Comparison of ENCODE assay signal across 9 cellular contexts in genomic region chrX:10011261-10011931, GRCh38. TPM values are rescaled to one million over a fixed set of nuclear protein-coding genes. Genes with fewer than 3 reads are reported as not detected.
DNase-seq lines count a peak whose midpoint lies in the region; ATAC-seq and TF ChIP-seq lines count a peak whose summit lies in the region.
"Had no signal": no experiment of that assay in that cellular context is flagged by ENCODE, and none has a peak within 500 bp of the region (broad histone marks: within the 10 kb centered on the region; RNA-seq: fewer than 3 reads in every experiment).

No MANE protein-coding gene starts in this region.

- no peak overlapping the region for H3K9ac ChIP-seq in iPS-15b (ENCODE audit: low read depth, low read length)

- no peaks in the 10 kb centered on the region for H3K27me3 ChIP-seq in AG04450 (ENCODE audit: control insufficient read depth, insufficient read depth, low read length)
- no peaks in the 10 kb centered on the region for H3K27me3 ChIP-seq in GM23338 (ENCODE audit: insufficient read depth)
- peaks cover 2% of the 10 kb centered on the region for H3K27me3 ChIP-seq in iPS-15b (ENCODE audit: control insufficient read depth, insufficient read depth, low read length)

- peaks cover 13% of the 10 kb centered on the region for H3K9me3 Mint-ChIP-seq in GM23338
- no peaks in the 10 kb centered on the region for H3K9me3 Mint-ChIP-seq in activated T-helper 1 cell treated with anti-CD3 and anti-CD28 coated beads, Interleukin-12 subunit alpha, Interleukin-12 subunit beta, Interleukin-2, Interleukin-4 antibody, amounts not matched to agents 30 ng/mL and 10 ng/mL and 1 ng/mL, durations not matched to agents 14 hours and 24 hours and 36 hours

- H3K4me1 Mint-ChIP-seq in GM23338 = peaks cover 36% of the 10 kb centered on the region
- H3K4me1 Mint-ChIP-seq in activated T-helper 1 cell treated with anti-CD3 and anti-CD28 coated beads, Interleukin-12 subunit alpha, Interleukin-12 subunit beta, Interleukin-2, Interleukin-4 antibody, amounts not matched to agents 30 ng/mL and 10 ng/mL and 1 ng/mL, durations not matched to agents 14 hours and 24 hours and 36 hours (ENCODE audit: low read depth) = peaks cover 40% of the 10 kb centered on the region

- H3K9me3 ChIP-seq in AG04450 (ENCODE audit: control insufficient read depth, insufficient read depth, low read length) (no peaks in the 10 kb centered on the region), iPS-15b (ENCODE audit: control insufficient read depth, insufficient read depth, low read length) (no peaks in the 10 kb centered on the region)

- peak; percentile 9; the same call in 2 of the 3 replicates for ATAC-seq in GM23338
- no peak for ATAC-seq in GM21447 (IDR thresholded peaks at IDR 0.05; ENCODE audit: unreplicated experiment)
- no peak for ATAC-seq in HG03439 (IDR thresholded peaks at IDR 0.05; ENCODE audit: unreplicated experiment)

- H2AFZ ChIP-seq in GM23338 = no peak overlapping the region

- H3K27ac ChIP-seq in AG04450 (ENCODE audit: low read depth, low read length) (peak overlapping the region; percentile 31), GM23338 (ENCODE audit: low read depth) (peak overlapping the region; percentile 92)

- no peak for DNase-seq in AG04450 (ENCODE audit: low read depth, low spot score)
- peak; percentile 50 for DNase-seq in GM23338 (ENCODE audit: low spot score)
- DNase-seq in activated T-helper 1 cell treated with anti-CD3 and anti-CD28 coated beads, Interleukin-12 subunit alpha, Interleukin-12 subunit beta, Interleukin-2, Interleukin-4 antibody, amounts not matched to agents 30 ng/mL and 10 ng/mL and 1 ng/mL, durations not matched to agents 14 hours and 24 hours and 36 hours (ENCODE audit: low spot score) = peak; percentile 19
- no peak for DNase-seq in NCI-H510A treated with DMSO at 0.1 percent for 48 hours (lab: John Stamatoyannopoulos, UW)
- DNase-seq in ACHN = no peak
- DNase-seq: NCI-H510A had no signal

- peaks cover 8% of the 10 kb centered on the region; the same call in 1 of the 3 replicates for H3K36me3 Mint-ChIP-seq in GM23338 (ENCODE audit: low read depth)
- peaks cover 3% of the 10 kb centered on the region for H3K36me3 Mint-ChIP-seq in activated T-helper 1 cell treated with anti-CD3 and anti-CD28 coated beads, Interleukin-12 subunit alpha, Interleukin-12 subunit beta, Interleukin-2, Interleukin-4 antibody, amounts not matched to agents 30 ng/mL and 10 ng/mL and 1 ng/mL, durations not matched to agents 14 hours and 24 hours and 36 hours (ENCODE audit: low read depth)

- peaks cover 2% of the 10 kb centered on the region for H3K79me2 ChIP-seq in GM23338 (replicated peaks; ENCODE audit: insufficient read depth)

- H3K27me3 Mint-ChIP-seq in GM23338 (ENCODE audit: insufficient read depth, low read depth, poor library complexity) = peaks cover 7% of the 10 kb centered on the region
- H3K27me3 Mint-ChIP-seq in activated T-helper 1 cell treated with anti-CD3 and anti-CD28 coated beads, Interleukin-12 subunit alpha, Interleukin-12 subunit beta, Interleukin-2, Interleukin-4 antibody, amounts not matched to agents 30 ng/mL and 10 ng/mL and 1 ng/mL, durations not matched to agents 14 hours and 24 hours and 36 hours (ENCODE audit: insufficient read depth) = peaks cover 3% of the 10 kb centered on the region

- CTCF ChIA-PET in AG04450 (lab: Charles Lee) = interaction anchor here (3.0 kb wide), 1 partner anchor 109 kb away, joined by 16 read pairs; no protein-coding TSS in a partner anchor

- peak overlapping the region; percentile 23 for H3K4me3 Mint-ChIP-seq in GM23338
- peak overlapping the region; percentile 67 for H3K4me3 Mint-ChIP-seq in activated T-helper 1 cell treated with anti-CD3 and anti-CD28 coated beads, Interleukin-12 subunit alpha, Interleukin-12 subunit beta, Interleukin-2, Interleukin-4 antibody, amounts not matched to agents 30 ng/mL and 10 ng/mL and 1 ng/mL, durations not matched to agents 14 hours and 24 hours and 36 hours

- H3K4me3 ChIP-seq in AG04450 (ENCODE audit: low read depth, low read length) (no peak overlapping the region), GM23338 (peak overlapping the region; percentile 33), iPS-15b (ENCODE audit: low read depth, low read length) (peak overlapping the region; percentile 13)

- H3K4me1 ChIP-seq in GM23338 (ENCODE audit: insufficient read depth) (peaks cover 17% of the 10 kb centered on the region), iPS-15b (ENCODE audit: control insufficient read depth, insufficient read depth, low read length) (peaks cover 7% of the 10 kb centered on the region)

- POLR2A ChIA-PET in AG04450 (lab: Yijun Ruan, JAX) = no interaction called here

- no peaks in the 10 kb centered on the region for H4K20me1 ChIP-seq in GM23338 (replicated peaks; ENCODE audit: insufficient read depth)

- H3K27ac Mint-ChIP-seq in GM23338 = peak overlapping the region; percentile 77
- peak overlapping the region; percentile 95 for H3K27ac Mint-ChIP-seq in activated T-helper 1 cell treated with anti-CD3 and anti-CD28 coated beads, Interleukin-12 subunit alpha, Interleukin-12 subunit beta, Interleukin-2, Interleukin-4 antibody, amounts not matched to agents 30 ng/mL and 10 ng/mL and 1 ng/mL, durations not matched to agents 14 hours and 24 hours and 36 hours

- H3K4me2 ChIP-seq in GM23338 = peak overlapping the region; percentile 59

- intact Hi-C loops in activated T-helper 1 cell treated with anti-CD3 and anti-CD28 coated beads, Interleukin-12 subunit alpha, Interleukin-12 subunit beta, Interleukin-2, Interleukin-4 antibody, amounts not matched to agents 30 ng/mL and 10 ng/mL and 1 ng/mL, durations not matched to agents 14 hours and 24 hours and 36 hours (cut with micrococcal nuclease) = loop anchor here (1.0 to 2.0 kb wide), 2 partner anchors 14 to 71 kb away; no protein-coding TSS in a partner anchor

- no peaks in the 10 kb centered on the region for H3K9me2 ChIP-seq in GM23338 (ENCODE audit: insufficient read depth)

- in situ Hi-C loops in ACHN (cut with HindIII; ENCODE audit: low pct_ligation_motif_present, low pct_unique_long_range_greater_than_20kb, low sequenced_read_pairs) = no loop called here

- H3K36me3 ChIP-seq in GM23338 (ENCODE audit: insufficient read depth) (no peaks in the 10 kb centered on the region), iPS-15b (ENCODE audit: control insufficient read depth, insufficient read depth, low read length) (no peaks in the 10 kb centered on the region)

- TF ChIP-seq CTCF in AG04450 (IDR thresholded peaks at IDR 0.05; ENCODE audit: low read depth, low read length) (no peak), GM23338 (conservative IDR thresholded peaks at IDR 0.05; ENCODE audit: low read depth in 2 of 2) (no peak)

- H3F3A ChIP-seq in GM23338 (replicated peaks; ENCODE audit: low read depth) = peaks cover 12% of the 10 kb centered on the region; the same call in 1 of the 2 replicates

TF ChIP-seq in GM23338, 12 proteins besides CTCF, POLR2A, EP300 and RAD21:
- no peak for TF ChIP-seq NANOG (IDR thresholded peaks at IDR 0.05; ENCODE audit: borderline replicate concordance)
- peak; percentile 67 for TF ChIP-seq JUNB (IDR thresholded peaks at IDR 0.05; ENCODE audit: unreplicated experiment)

RNA-seq across cellular contexts. Expression of gene CLDN34, which starts 44.2 kb away (rescaled TPM):
- polyA plus RNA-seq in AG04450 (2011; rRNA removed) = 0.11 and 0.12 TPM in 2 replicates
- polyA minus RNA-seq in AG04450 (2011; rRNA and poly(A)+ RNA removed) = 0.23 TPM in 1 of 2 replicates, not detected in the other
- 0.19 TPM in 1 of 2 replicates, not detected in the other for total RNA-seq in GM23338 (2014; rRNA removed; shearing (Covaris generic))
- polyA plus RNA-seq in GM23338 (2016; fragmentation: Nextera tagmentation; extraction: Ambion mirVana) = not detected in 2 replicates
- not detected in 2 replicates for total RNA-seq in activated T-helper 1 cell treated with anti-CD3 and anti-CD28 coated beads, Interleukin-12 subunit alpha, Interleukin-12 subunit beta, Interleukin-2, Interleukin-4 antibody, amounts not matched to agents 30 ng/mL and 10 ng/mL and 1 ng/mL, durations not matched to agents 14 hours and 24 hours and 36 hours

Comparison
In these comparisons a context has a peak if more than half of its experiments do, and no peak if none do; other contexts are left out.
1. DNase-seq: peak in GM23338 (single experiment) and activated T-helper 1 cell treated with anti-CD3 and anti-CD28 coated beads, Interleukin-12 subunit alpha, Interleukin-12 subunit beta, Interleukin-2, Interleukin-4 antibody, amounts not matched to agents 30 ng/mL and 10 ng/mL and 1 ng/mL, durations not matched to agents 14 hours and 24 hours and 36 hours (single experiment); none in AG04450 (single experiment), NCI-H510A treated with DMSO at 0.1 percent for 48 hours (single experiment) and ACHN (single experiment).